In the genomic region with DNA sequence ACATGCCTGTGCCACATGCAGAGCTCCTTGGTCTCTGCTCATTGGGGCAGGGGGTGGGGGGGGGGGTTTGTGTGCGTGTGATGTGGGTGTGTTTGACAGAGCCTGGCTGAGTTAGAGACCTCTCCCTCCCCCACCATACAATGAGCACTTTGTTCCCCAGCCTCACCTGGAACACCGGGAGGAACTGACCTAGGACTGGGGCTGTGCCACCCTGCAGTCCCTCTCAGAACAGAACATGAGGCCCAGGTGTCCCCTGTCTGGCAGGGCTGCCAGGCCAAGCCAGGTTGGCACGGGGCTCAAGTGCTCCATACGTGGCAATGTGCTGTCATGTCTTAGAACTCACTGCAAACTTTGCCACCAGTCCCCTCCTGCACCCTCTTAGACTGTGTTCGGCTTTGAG, we compare ENCODE assay signal across 1 cellular context.
TF ChIP-seq lines count a peak whose summit lies in the region.

No MANE protein-coding gene starts in this region.

TF ChIP-seq in H1, 55 proteins besides CTCF, POLR2A, EP300 and RAD21:
- TF ChIP-seq, protein P1, sequence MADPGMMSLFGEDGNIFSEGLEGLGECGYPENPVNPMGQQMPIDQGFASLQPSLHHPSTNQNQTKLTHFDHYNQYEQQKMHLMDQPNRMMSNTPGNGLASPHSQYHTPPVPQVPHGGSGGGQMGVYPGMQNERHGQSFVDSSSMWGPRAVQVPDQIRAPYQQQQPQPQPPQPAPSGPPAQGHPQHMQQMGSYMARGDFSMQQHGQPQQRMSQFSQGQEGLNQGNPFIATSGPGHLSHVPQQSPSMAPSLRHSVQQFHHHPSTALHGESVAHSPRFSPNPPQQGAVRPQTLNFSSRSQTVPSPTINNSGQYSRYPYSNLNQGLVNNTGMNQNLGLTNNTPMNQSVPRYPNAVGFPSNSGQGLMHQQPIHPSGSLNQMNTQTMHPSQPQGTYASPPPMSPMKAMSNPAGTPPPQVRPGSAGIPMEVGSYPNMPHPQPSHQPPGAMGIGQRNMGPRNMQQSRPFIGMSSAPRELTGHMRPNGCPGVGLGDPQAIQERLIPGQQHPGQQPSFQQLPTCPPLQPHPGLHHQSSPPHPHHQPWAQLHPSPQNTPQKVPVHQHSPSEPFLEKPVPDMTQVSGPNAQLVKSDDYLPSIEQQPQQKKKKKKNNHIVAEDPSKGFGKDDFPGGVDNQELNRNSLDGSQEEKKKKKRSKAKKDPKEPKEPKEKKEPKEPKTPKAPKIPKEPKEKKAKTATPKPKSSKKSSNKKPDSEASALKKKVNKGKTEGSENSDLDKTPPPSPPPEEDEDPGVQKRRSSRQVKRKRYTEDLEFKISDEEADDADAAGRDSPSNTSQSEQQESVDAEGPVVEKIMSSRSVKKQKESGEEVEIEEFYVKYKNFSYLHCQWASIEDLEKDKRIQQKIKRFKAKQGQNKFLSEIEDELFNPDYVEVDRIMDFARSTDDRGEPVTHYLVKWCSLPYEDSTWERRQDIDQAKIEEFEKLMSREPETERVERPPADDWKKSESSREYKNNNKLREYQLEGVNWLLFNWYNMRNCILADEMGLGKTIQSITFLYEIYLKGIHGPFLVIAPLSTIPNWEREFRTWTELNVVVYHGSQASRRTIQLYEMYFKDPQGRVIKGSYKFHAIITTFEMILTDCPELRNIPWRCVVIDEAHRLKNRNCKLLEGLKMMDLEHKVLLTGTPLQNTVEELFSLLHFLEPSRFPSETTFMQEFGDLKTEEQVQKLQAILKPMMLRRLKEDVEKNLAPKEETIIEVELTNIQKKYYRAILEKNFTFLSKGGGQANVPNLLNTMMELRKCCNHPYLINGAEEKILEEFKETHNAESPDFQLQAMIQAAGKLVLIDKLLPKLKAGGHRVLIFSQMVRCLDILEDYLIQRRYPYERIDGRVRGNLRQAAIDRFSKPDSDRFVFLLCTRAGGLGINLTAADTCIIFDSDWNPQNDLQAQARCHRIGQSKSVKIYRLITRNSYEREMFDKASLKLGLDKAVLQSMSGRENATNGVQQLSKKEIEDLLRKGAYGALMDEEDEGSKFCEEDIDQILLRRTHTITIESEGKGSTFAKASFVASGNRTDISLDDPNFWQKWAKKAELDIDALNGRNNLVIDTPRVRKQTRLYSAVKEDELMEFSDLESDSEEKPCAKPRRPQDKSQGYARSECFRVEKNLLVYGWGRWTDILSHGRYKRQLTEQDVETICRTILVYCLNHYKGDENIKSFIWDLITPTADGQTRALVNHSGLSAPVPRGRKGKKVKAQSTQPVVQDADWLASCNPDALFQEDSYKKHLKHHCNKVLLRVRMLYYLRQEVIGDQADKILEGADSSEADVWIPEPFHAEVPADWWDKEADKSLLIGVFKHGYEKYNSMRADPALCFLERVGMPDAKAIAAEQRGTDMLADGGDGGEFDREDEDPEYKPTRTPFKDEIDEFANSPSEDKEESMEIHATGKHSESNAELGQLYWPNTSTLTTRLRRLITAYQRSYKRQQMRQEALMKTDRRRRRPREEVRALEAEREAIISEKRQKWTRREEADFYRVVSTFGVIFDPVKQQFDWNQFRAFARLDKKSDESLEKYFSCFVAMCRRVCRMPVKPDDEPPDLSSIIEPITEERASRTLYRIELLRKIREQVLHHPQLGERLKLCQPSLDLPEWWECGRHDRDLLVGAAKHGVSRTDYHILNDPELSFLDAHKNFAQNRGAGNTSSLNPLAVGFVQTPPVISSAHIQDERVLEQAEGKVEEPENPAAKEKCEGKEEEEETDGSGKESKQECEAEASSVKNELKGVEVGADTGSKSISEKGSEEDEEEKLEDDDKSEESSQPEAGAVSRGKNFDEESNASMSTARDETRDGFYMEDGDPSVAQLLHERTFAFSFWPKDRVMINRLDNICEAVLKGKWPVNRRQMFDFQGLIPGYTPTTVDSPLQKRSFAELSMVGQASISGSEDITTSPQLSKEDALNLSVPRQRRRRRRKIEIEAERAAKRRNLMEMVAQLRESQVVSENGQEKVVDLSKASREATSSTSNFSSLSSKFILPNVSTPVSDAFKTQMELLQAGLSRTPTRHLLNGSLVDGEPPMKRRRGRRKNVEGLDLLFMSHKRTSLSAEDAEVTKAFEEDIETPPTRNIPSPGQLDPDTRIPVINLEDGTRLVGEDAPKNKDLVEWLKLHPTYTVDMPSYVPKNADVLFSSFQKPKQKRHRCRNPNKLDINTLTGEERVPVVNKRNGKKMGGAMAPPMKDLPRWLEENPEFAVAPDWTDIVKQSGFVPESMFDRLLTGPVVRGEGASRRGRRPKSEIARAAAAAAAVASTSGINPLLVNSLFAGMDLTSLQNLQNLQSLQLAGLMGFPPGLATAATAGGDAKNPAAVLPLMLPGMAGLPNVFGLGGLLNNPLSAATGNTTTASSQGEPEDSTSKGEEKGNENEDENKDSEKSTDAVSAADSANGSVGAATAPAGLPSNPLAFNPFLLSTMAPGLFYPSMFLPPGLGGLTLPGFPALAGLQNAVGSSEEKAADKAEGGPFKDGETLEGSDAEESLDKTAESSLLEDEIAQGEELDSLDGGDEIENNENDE (IDR thresholded peaks at IDR 0.05; ENCODE audit: insufficient replicate concordance, low read length), result no peak
